ENCODE assay signal across 10 cellular contexts in the genomic region with DNA sequence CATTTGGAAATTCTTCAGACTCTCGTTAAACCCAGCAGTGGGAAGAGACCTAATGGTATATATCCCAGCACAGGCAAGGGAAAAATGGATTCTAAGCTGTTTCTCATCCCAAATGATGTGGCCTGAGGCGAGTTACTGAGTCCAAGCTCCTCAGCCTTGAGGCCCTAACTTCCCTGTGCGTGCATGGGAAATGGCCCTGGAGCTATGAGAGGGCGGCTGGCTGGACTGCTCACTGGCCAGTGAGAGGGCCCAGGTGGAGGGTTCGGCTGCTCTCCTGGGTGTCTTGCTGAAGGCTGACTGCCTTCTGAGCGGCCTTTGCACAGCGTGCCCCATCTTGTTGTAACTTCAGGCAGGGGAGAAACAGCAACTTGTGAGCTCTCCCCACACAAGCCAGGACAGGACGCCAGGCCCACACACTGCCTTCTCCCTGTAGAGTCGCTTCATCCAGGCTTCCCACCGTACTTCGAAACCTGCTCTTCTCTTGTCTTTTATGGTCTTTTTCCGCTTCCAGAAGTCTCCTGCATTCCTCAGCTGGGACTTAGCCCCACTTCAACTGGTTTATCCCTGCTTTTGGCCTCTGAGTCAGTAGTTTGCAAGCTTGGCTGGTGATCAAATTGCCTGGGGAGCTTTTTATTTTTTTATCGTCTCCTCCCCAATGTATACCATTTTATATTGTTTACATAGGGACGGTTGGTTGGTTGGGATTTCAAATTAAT. TPM values are rescaled to one million over a fixed set of nuclear protein-coding genes. Genes with fewer than 3 reads are reported as not detected.
DNase-seq lines count a peak whose midpoint lies in the region; ATAC-seq and TF ChIP-seq lines count a peak whose summit lies in the region.
"Had no signal": no experiment of that assay in that cellular context is flagged by ENCODE, and none has a peak within 500 bp of the region (broad histone marks: within the 10 kb centered on the region; RNA-seq: fewer than 3 reads in every experiment).

No MANE protein-coding gene starts in this region.

- peak overlapping the region; percentile 2 for H3K18ac ChIP-seq in trophoblast cell (ENCODE audit: low read length)

- no peaks in the 10 kb centered on the region for H3K9me3 ChIP-seq in PC-9 (ENCODE audit: insufficient read depth, low read depth)
- no peaks in the 10 kb centered on the region for H3K9me3 ChIP-seq in fibroblast of lung (ENCODE audit: control insufficient read depth, insufficient read depth, low read depth, low read length)
- H3K9me3 ChIP-seq in trophoblast cell (ENCODE audit: insufficient read depth, low read depth, low read length): no peaks in the 10 kb centered on the region
- H3K9me3 ChIP-seq in left ventricle myocardium inferior (replicated peaks): no peaks in the 10 kb centered on the region

- intact Hi-C loops in PC-9 (cut with micrococcal nuclease; ENCODE audit: unreplicated experiment): no loop called here
- intact Hi-C loops in left ventricle myocardium inferior (cut with micrococcal nuclease): no loop called here

- H3K23ac ChIP-seq in trophoblast cell (ENCODE audit: low read length): no peak overlapping the region

- peak overlapping the region; percentile 71 for H2BK5ac ChIP-seq in trophoblast cell (ENCODE audit: low read depth, low read length, poor library complexity)

- H3K14ac ChIP-seq in trophoblast cell (ENCODE audit: low read length): peak overlapping the region; percentile 7

- H3K36me3 ChIP-seq in PC-9 (ENCODE audit: low read depth) (no peaks in the 10 kb centered on the region), fibroblast of lung (ENCODE audit: control insufficient read depth, insufficient read depth, low read length) (no peaks in the 10 kb centered on the region), trophoblast cell (ENCODE audit: control insufficient read depth in 1 of 2, insufficient read depth in 2 of 2, low read length in 2 of 2) (peaks cover 3% of the 10 kb centered on the region in 2 experiments), left ventricle myocardium inferior (no peaks in the 10 kb centered on the region)

- no TSS peak for BruUV-seq in PC-9 (replicated peaks; lab: Mats Ljungman, UMichigan)

- H3K79me2 ChIP-seq in PC-9 (ENCODE audit: low read depth) (peaks cover 44% of the 10 kb centered on the region), fibroblast of lung (ENCODE audit: control insufficient read depth, insufficient read depth, low read length) (no peaks in the 10 kb centered on the region), trophoblast cell (ENCODE audit: control insufficient read depth, insufficient read depth, low read length, poor library complexity) (peaks cover 8% of the 10 kb centered on the region)

- CTCF ChIA-PET in PC-9 (lab: Charles Lee): interaction anchor here (0.7 to 1.3 kb wide), 2 partner anchors 68 to 394 kb away, joined by 6 to 7 read pairs; partner anchors contain the start of gene SLC7A6

- WGBS in trophoblast cell (ENCODE audit: extremely low coverage, insufficient coverage, insufficient read length): no CpG with 5 or more reads among the region's 14 CpGs

- no peaks in the 10 kb centered on the region for H3K9me2 ChIP-seq in PC-9 (ENCODE audit: insufficient read depth)

- no peak overlapping the region for H3K9ac ChIP-seq in fibroblast of lung (ENCODE audit: insufficient read depth, low read length)
- no peak overlapping the region for H3K9ac ChIP-seq in trophoblast cell (ENCODE audit: low read length)

- H3K4me2 ChIP-seq in PC-9 (peak overlapping the region; percentile 72), fibroblast of lung (ENCODE audit: extremely low read depth, insufficient read depth, low read length) (no peak overlapping the region), trophoblast cell (ENCODE audit: low read length) (peak overlapping the region; percentile 14)

- peak overlapping the region; percentile 25 for H3K4ac ChIP-seq in trophoblast cell (ENCODE audit: low read depth, low read length)

- no peak for ATAC-seq in HG02973 (IDR thresholded peaks at IDR 0.05; ENCODE audit: unreplicated experiment)

- H3K27ac ChIP-seq in PC-9: peak overlapping the region; percentile 91
- H3K27ac ChIP-seq in fibroblast of lung (ENCODE audit: insufficient read depth, low read length): no peak overlapping the region
- peak overlapping the region; percentile 81 for H3K27ac ChIP-seq in trophoblast cell (ENCODE audit: low read depth, low read length)
- H3K27ac ChIP-seq in left ventricle myocardium inferior (replicated peaks): no peak overlapping the region

- H3K4me1 ChIP-seq in PC-9 (replicated peaks; ENCODE audit: insufficient read depth): peaks cover 50% of the 10 kb centered on the region
- H3K4me1 ChIP-seq in fibroblast of lung (ENCODE audit: control insufficient read depth, extremely low read depth, insufficient read depth, low read length): peaks cover 2% of the 10 kb centered on the region
- peaks cover 24 to 31% of the 10 kb centered on the region in 2 experiments for H3K4me1 ChIP-seq in trophoblast cell (ENCODE audit: control insufficient read depth in 1 of 2, insufficient read depth in 2 of 2, low read length in 2 of 2)
- no peaks in the 10 kb centered on the region for H3K4me1 ChIP-seq in left ventricle myocardium inferior

- peak overlapping the region; percentile 69 for H4K91ac ChIP-seq in trophoblast cell (ENCODE audit: low read depth, low read length)

- H2BK120ac ChIP-seq in trophoblast cell (ENCODE audit: insufficient read depth, low read length, poor library complexity): peak overlapping the region; percentile 52

- H2AFZ ChIP-seq in PC-9: peak overlapping the region; percentile 68; the same call in 1 of the 2 replicates
- H2AFZ ChIP-seq in fibroblast of lung (ENCODE audit: low read length): no peak overlapping the region
- peak overlapping the region; percentile 10 for H2AFZ ChIP-seq in trophoblast cell (ENCODE audit: insufficient read depth, low read length, poor library complexity)

- H3K79me1 ChIP-seq in trophoblast cell (ENCODE audit: low read length): peaks cover 9% of the 10 kb centered on the region

- DNase-seq in EL (peak; percentile 97), PC-9 (peak; percentile 78 to 94), fibroblast of lung (ENCODE audit: low read depth in 2 of 2) (peak; percentile 27 to 90), trophoblast cell (peak; percentile 28 to 36), left ventricle myocardium inferior (no peak), activated T-cell treated with anti-CD3 and anti-CD28 coated beads for 4 hours (no peak), NCI-H2196 (lab: John Stamatoyannopoulos, UW; ENCODE audit: unreplicated experiment) (no peak)
- DNase-seq: activated T-cell treated with anti-CD3 and anti-CD28 coated beads, Interleukin-2, amount 50 U/mL, for 1 hour; NCI-H1930 had no signal

- peak overlapping the region; percentile 18 for H2AK5ac ChIP-seq in trophoblast cell (ENCODE audit: low read length)

- TF ChIP-seq CTCF in PC-9 (conservative IDR thresholded peaks at IDR 0.05) (no peak), fibroblast of lung (conservative IDR thresholded peaks at IDR 0.05 in 1 of 2, IDR thresholded peaks at IDR 0.05 in 1 of 2; ENCODE audit: low read depth in 1 of 2, low read length in 2 of 2) (no peak), left ventricle myocardium inferior (IDR thresholded peaks at IDR 0.05; ENCODE audit: borderline replicate concordance) (no peak)

- POLR2A ChIA-PET in PC-9 (lab: Charles Lee; ENCODE audit: unreplicated experiment): interaction anchor here (0.6 to 0.7 kb wide), 5 partner anchors 13 to 1132 kb away, joined by 3 to 12 read pairs (median 4); partner anchors contain the start of gene CDH3

- H4K12ac ChIP-seq in trophoblast cell (ENCODE audit: low read depth, low read length): peak overlapping the region; percentile 35

- peaks cover 48% of the 10 kb centered on the region for H3F3A ChIP-seq in PC-9 (ENCODE audit: insufficient read depth, low read depth)

- H3K27me3 ChIP-seq in PC-9 (ENCODE audit: insufficient read depth, low read depth) (no peaks in the 10 kb centered on the region), fibroblast of lung (ENCODE audit: control insufficient read depth, insufficient read depth, low read length) (no peaks in the 10 kb centered on the region), trophoblast cell (ENCODE audit: insufficient read depth, low read length) (no peaks in the 10 kb centered on the region), left ventricle myocardium inferior (ENCODE audit: low read depth) (peaks cover 40% of the 10 kb centered on the region)

- H3K4me3 ChIP-seq in PC-9: peak overlapping the region; percentile 19; the same call in 1 of the 2 replicates
- H3K4me3 ChIP-seq in fibroblast of lung (replicated peaks in 1 of 4; ENCODE audit: control extremely low read depth in 1 of 4, insufficient read depth in 1 of 4, low read depth in 3 of 4, low read length in 4 of 4): no peak overlapping the region
- no peak overlapping the region for H3K4me3 ChIP-seq in trophoblast cell (ENCODE audit: low read depth, low read length)
- no peak overlapping the region for H3K4me3 ChIP-seq in left ventricle myocardium inferior

- H2BK12ac ChIP-seq in trophoblast cell (ENCODE audit: low read length): peak overlapping the region; percentile 63

- peak overlapping the region; percentile 64 for H4K8ac ChIP-seq in trophoblast cell (ENCODE audit: low read depth, low read length)

- no peaks in the 10 kb centered on the region for H4K20me1 ChIP-seq in PC-9 (ENCODE audit: insufficient read depth)
- H4K20me1 ChIP-seq in fibroblast of lung (ENCODE audit: control insufficient read depth, extremely low read depth, insufficient read depth, low read length): no peaks in the 10 kb centered on the region

RNA-seq across cellular contexts. Expression of gene CDH3, which starts 13.3 kb away (rescaled TPM):
- total RNA-seq in PC-9 (2021) (70.3 and 81.3 TPM in 2 replicates), fibroblast of lung (0.26 TPM in 1 of 2 replicates, not detected in the other), left ventricle myocardium inferior (0.08 TPM)
- polyA plus RNA-seq in fibroblast of lung: 0.05 and 0.14 TPM in 2 replicates
- polyA plus RNA-seq in fibroblast of lung (2012): not detected in 2 replicates
- polyA minus RNA-seq in fibroblast of lung (ENCODE audit: low replicate concordance): 2.3 TPM in 1 of 2 replicates, not detected in the other
- 306 and 323 TPM in 2 replicates for polyA plus RNA-seq in trophoblast cell (2013)

Comparison
In these comparisons a context has a peak if more than half of its experiments do, and no peak if none do; other contexts are left out.
1. DNase-seq: peak in EL (single experiment), PC-9 (2 of 2), fibroblast of lung (2 of 2) and trophoblast cell (2 of 2); none in left ventricle myocardium inferior (single experiment), activated T-cell treated with anti-CD3 and anti-CD28 coated beads for 4 hours (single experiment) and NCI-H2196 (single experiment).
2. H3K27ac ChIP-seq: peak in PC-9 (single experiment) and trophoblast cell (single experiment); none in fibroblast of lung (single experiment) and left ventricle myocardium inferior (single experiment).
3. RNA of gene CDH3, which starts 13.3 kb away (total RNA-seq): 70.3 to 81.3 TPM in PC-9; 0.08 TPM in left ventricle myocardium inferior (single experiment) and 0.26 TPM in fibroblast of lung; every median in the first group is over 10 times any median in the second.